Comparison of ENCODE assay signal across 1 cellular context in genomic region chr2:70142590-70143313, GRCh38.
A peak's percentile ranks its signal among the peaks of the same experiment; 100 is the strongest.
TF ChIP-seq lines count a peak whose summit lies in the region.

No MANE protein-coding gene starts in this region.

TF ChIP-seq in K562, 482 proteins besides CTCF, POLR2A, EP300 and RAD21 (continued from another document and continues in another):
- TF ChIP-seq, protein P1, sequence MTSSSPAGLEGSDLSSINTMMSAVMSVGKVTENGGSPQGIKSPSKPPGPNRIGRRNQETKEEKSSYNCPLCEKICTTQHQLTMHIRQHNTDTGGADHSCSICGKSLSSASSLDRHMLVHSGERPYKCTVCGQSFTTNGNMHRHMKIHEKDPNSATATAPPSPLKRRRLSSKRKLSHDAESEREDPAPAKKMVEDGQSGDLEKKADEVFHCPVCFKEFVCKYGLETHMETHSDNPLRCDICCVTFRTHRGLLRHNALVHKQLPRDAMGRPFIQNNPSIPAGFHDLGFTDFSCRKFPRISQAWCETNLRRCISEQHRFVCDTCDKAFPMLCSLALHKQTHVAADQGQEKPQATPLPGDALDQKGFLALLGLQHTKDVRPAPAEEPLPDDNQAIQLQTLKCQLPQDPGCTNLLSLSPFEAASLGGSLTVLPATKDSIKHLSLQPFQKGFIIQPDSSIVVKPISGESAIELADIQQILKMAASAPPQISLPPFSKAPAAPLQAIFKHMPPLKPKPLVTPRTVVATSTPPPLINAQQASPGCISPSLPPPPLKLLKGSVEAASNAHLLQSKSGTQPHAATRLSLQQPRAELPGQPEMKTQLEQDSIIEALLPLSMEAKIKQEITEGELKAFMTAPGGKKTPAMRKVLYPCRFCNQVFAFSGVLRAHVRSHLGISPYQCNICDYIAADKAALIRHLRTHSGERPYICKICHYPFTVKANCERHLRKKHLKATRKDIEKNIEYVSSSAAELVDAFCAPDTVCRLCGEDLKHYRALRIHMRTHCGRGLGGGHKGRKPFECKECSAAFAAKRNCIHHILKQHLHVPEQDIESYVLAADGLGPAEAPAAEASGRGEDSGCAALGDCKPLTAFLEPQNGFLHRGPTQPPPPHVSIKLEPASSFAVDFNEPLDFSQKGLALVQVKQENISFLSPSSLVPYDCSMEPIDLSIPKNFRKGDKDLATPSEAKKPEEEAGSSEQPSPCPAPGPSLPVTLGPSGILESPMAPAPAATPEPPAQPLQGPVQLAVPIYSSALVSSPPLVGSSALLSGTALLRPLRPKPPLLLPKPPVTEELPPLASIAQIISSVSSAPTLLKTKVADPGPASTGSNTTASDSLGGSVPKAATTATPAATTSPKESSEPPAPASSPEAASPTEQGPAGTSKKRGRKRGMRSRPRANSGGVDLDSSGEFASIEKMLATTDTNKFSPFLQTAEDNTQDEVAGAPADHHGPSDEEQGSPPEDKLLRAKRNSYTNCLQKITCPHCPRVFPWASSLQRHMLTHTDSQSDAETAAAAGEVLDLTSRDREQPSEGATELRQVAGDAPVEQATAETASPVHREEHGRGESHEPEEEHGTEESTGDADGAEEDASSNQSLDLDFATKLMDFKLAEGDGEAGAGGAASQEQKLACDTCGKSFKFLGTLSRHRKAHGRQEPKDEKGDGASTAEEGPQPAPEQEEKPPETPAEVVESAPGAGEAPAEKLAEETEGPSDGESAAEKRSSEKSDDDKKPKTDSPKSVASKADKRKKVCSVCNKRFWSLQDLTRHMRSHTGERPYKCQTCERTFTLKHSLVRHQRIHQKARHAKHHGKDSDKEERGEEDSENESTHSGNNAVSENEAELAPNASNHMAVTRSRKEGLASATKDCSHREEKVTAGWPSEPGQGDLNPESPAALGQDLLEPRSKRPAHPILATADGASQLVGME (CRISPR knock-in tag; IDR thresholded peaks at IDR 0.05): peak; percentile 95
- TF ChIP-seq ZNF764 (CRISPR knock-in tag; IDR thresholded peaks at IDR 0.05; ENCODE audit: low read depth) (no peak), C11orf30 (IDR thresholded peaks at IDR 0.05; ENCODE audit: low read depth) (peak; percentile 76), MCM5 (IDR thresholded peaks at IDR 0.05; ENCODE audit: low read depth) (no peak), RFX1 (IDR thresholded peaks at IDR 0.05) (no peak), ZNF76 (CRISPR knock-in tag; IDR thresholded peaks at IDR 0.05; ENCODE audit: borderline replicate concordance) (peak; percentile 77), ETS2 (tag; IDR thresholded peaks at IDR 0.05; ENCODE audit: borderline replicate concordance, poor library complexity, severe bottlenecking) (no peak), DLX4 (CRISPR knock-in tag; IDR thresholded peaks at IDR 0.05) (no peak), GATAD2B (IDR thresholded peaks at IDR 0.05; ENCODE audit: borderline replicate concordance) (peak; percentile 69), SOX6 (IDR thresholded peaks at IDR 0.05) (peak; percentile 88), KDM1A (IDR thresholded peaks at IDR 0.05) (no peak; a peak in 1 of 4 replicates), HMG20A (CRISPR knock-in tag; conservative IDR thresholded peaks at IDR 0.05) (no peak), MYC (IDR thresholded peaks at IDR 0.05; ENCODE audit: low read depth, low read length) (peak; percentile 96), MYC (CRISPR knock-in tag; IDR thresholded peaks at IDR 0.05; ENCODE audit: borderline replicate concordance, low read depth) (peak; percentile 80; the same call in 1 of the 2 replicates), FOXK2 (conservative IDR thresholded peaks at IDR 0.05 in 1 of 2, IDR thresholded peaks at IDR 0.05 in 1 of 2; ENCODE audit: low read depth in 2 of 2) (peak; percentile 62 to 84), ZNF436 (CRISPR knock-in tag; IDR thresholded peaks at IDR 0.05) (no peak), CCAR2 (IDR thresholded peaks at IDR 0.05; ENCODE audit: low read depth, low read length) (no peak), GATA2 (CRISPR knock-in tag; IDR thresholded peaks at IDR 0.05) (no peak), ZBTB2 (IDR thresholded peaks at IDR 0.05) (peak; percentile 96), KHSRP (IDR thresholded peaks at IDR 0.05) (peak; percentile 96), ZNF124 (CRISPR knock-in tag; IDR thresholded peaks at IDR 0.05) (no peak), CREB3L1 (IDR thresholded peaks at IDR 0.05; ENCODE audit: borderline replicate concordance, low read depth) (peak; percentile 98), SRSF9 (IDR thresholded peaks at IDR 0.05; ENCODE audit: borderline replicate concordance, low read depth, low read length) (no peak), CREM (IDR thresholded peaks at IDR 0.05; ENCODE audit: low read depth) (peak; percentile 98), ZNF398 (CRISPR knock-in tag; IDR thresholded peaks at IDR 0.05) (no peak), HNRNPL (IDR thresholded peaks at IDR 0.05; ENCODE audit: low read depth, low read length) (peak; percentile 10; the same call in 1 of the 2 replicates), SPI1 (IDR thresholded peaks at IDR 0.05; ENCODE audit: borderline replicate concordance, low read depth, low read length) (0 out of 2 replicates have a peak, but pooled peaks have one; percentile 11), SUPT5H (IDR thresholded peaks at IDR 0.05) (peak; percentile 68), ZNF584 (CRISPR knock-in tag; IDR thresholded peaks at IDR 0.05; ENCODE audit: low read depth) (peak; percentile 64), ADNP (tag; IDR thresholded peaks at IDR 0.05) (no peak)
- TF ChIP-seq, protein P2, sequence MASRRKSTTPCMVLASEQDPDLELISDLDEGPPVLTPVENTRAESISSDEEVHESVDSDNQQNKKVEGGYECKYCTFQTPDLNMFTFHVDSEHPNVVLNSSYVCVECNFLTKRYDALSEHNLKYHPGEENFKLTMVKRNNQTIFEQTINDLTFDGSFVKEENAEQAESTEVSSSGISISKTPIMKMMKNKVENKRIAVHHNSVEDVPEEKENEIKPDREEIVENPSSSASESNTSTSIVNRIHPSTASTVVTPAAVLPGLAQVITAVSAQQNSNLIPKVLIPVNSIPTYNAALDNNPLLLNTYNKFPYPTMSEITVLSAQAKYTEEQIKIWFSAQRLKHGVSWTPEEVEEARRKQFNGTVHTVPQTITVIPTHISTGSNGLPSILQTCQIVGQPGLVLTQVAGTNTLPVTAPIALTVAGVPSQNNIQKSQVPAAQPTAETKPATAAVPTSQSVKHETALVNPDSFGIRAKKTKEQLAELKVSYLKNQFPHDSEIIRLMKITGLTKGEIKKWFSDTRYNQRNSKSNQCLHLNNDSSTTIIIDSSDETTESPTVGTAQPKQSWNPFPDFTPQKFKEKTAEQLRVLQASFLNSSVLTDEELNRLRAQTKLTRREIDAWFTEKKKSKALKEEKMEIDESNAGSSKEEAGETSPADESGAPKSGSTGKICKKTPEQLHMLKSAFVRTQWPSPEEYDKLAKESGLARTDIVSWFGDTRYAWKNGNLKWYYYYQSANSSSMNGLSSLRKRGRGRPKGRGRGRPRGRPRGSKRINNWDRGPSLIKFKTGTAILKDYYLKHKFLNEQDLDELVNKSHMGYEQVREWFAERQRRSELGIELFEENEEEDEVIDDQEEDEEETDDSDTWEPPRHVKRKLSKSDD (conservative IDR thresholded peaks at IDR 0.05; ENCODE audit: low read length): 0 out of 2 replicates have a peak, but pooled peaks have one; percentile 70
- TF ChIP-seq, protein P3, sequence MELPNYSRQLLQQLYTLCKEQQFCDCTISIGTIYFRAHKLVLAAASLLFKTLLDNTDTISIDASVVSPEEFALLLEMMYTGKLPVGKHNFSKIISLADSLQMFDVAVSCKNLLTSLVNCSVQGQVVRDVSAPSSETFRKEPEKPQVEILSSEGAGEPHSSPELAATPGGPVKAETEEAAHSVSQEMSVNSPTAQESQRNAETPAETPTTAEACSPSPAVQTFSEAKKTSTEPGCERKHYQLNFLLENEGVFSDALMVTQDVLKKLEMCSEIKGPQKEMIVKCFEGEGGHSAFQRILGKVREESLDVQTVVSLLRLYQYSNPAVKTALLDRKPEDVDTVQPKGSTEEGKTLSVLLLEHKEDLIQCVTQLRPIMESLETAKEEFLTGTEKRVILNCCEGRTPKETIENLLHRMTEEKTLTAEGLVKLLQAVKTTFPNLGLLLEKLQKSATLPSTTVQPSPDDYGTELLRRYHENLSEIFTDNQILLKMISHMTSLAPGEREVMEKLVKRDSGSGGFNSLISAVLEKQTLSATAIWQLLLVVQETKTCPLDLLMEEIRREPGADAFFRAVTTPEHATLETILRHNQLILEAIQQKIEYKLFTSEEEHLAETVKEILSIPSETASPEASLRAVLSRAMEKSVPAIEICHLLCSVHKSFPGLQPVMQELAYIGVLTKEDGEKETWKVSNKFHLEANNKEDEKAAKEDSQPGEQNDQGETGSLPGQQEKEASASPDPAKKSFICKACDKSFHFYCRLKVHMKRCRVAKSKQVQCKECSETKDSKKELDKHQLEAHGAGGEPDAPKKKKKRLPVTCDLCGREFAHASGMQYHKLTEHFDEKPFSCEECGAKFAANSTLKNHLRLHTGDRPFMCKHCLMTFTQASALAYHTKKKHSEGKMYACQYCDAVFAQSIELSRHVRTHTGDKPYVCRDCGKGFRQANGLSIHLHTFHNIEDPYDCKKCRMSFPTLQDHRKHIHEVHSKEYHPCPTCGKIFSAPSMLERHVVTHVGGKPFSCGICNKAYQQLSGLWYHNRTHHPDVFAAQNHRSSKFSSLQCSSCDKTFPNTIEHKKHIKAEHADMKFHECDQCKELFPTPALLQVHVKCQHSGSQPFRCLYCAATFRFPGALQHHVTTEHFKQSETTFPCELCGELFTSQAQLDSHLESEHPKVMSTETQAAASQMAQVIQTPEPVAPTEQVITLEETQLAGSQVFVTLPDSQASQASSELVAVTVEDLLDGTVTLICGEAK (IDR thresholded peaks at IDR 0.05): peak; percentile 56
- TF ChIP-seq, protein P3 (CRISPR knock-in tag; IDR thresholded peaks at IDR 0.05): no peak
- TF ChIP-seq, protein P4, sequence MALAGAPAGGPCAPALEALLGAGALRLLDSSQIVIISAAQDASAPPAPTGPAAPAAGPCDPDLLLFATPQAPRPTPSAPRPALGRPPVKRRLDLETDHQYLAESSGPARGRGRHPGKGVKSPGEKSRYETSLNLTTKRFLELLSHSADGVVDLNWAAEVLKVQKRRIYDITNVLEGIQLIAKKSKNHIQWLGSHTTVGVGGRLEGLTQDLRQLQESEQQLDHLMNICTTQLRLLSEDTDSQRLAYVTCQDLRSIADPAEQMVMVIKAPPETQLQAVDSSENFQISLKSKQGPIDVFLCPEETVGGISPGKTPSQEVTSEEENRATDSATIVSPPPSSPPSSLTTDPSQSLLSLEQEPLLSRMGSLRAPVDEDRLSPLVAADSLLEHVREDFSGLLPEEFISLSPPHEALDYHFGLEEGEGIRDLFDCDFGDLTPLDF (CRISPR knock-in tag; IDR thresholded peaks at IDR 0.05): peak; percentile 99
